34 cellular contexts compared by ENCODE assay signal in genomic region chr2:41916177-41916576, GRCh38.
"Had no signal": no experiment of that assay in that cellular context is flagged by ENCODE, and none has a peak within 500 bp of the region (broad histone marks: within the 10 kb centered on the region; RNA-seq: fewer than 3 reads in every experiment).

No MANE protein-coding gene starts in this region.

- ATAC-seq: activated CD8-positive, alpha-beta T cell treated with anti-CD3 and anti-CD28 coated beads for 36 hours; activated naive CD4-positive, alpha-beta T cell treated with anti-CD3 and anti-CD28 coated beads, Interleukin-2, amount 50 U/mL, for 72 hours; activated T-cell treated with anti-CD3 and anti-CD28 coated beads, Interleukin-2, amount 50 U/mL, for 4 hours; activated T-cell treated with anti-CD3 and anti-CD28 coated beads, Interleukin-2, amount 50 U/mL, for 72 hours; activated T-helper 17 cell treated with anti-CD3 and anti-CD28 coated beads, Interleukin-2, amount 50 U/mL, for 72 hours; body of pancreas had no signal

- H3K27ac ChIP-seq: adrenal gland, body of pancreas, brain microvascular endothelial cell, breast epithelium, VCaP had no signal

- FAIRE-seq: astrocyte, TTC549 had no signal

- H3K4me3 ChIP-seq: adrenal gland, body of pancreas, breast epithelium had no signal

- DNase-seq: activated B cell treated with CpG ODN at 0.5 μM for 24 hours; activated CD4-positive, alpha-beta memory T cell treated with anti-CD3 and anti-CD28 coated beads for 36 hours; activated CD4-positive, alpha-beta T cell treated with anti-CD3 and anti-CD28 coated beads for 4 hours; activated CD4-positive, alpha-beta T cell treated with anti-CD3 and anti-CD28 coated beads, Interleukin-2, amount 10 ng/mL, durations not matched to agents 24 days and 14 days; activated CD4-positive, alpha-beta T cell treated with anti-CD3 and anti-CD28 coated beads, Interleukin-2, amount 50 U/mL, for 1 hour; activated CD4-positive, alpha-beta T cell treated with anti-CD3 and anti-CD28 coated beads, Interleukin-2, amount 50 U/mL, for 4 hours; activated CD4-positive, CD25-positive, alpha-beta regulatory T cell treated with anti-CD3 and anti-CD28 coated beads, Interleukin-2, amount 50 U/mL, for 72 hours; activated CD8-positive, alpha-beta memory T cell treated with anti-CD3 and anti-CD28 coated beads, Interleukin-2, amount 50 U/mL, for 4 hours; activated CD8-positive, alpha-beta T cell treated with anti-CD3 and anti-CD28 coated beads for 36 hours; activated effector memory CD4-positive, alpha-beta T cell treated with anti-CD3 and anti-CD28 coated beads, Interleukin-2, amount 50 U/mL, for 16 hours; activated gamma-delta T cell treated with Interleukin-2 at 50 U/mL for 16 hours; activated naive CD4-positive, alpha-beta T cell; activated naive CD4-positive, alpha-beta T cell treated with anti-CD3 and anti-CD28 coated beads for 36 hours; activated naive CD4-positive, alpha-beta T cell treated with anti-CD3 and anti-CD28 coated beads, Interleukin-2, amount 50 U/mL, for 16 hours; activated naive CD8-positive, alpha-beta T cell treated with anti-CD3 and anti-CD28 coated beads for 36 hours; activated T-cell treated with anti-CD3 and anti-CD28 coated beads for 4 hours; activated T-cell treated with anti-CD3 and anti-CD28 coated beads, Interleukin-2, amount 50 U/mL, for 1 hour; activated T-cell treated with anti-CD3 and anti-CD28 coated beads, Interleukin-2, amount 50 U/mL, for 4 hours; activated T-cell treated with anti-CD3 and anti-CD28 coated beads, Interleukin-2, amount 50 U/mL, for 72 hours; amniotic stem cell; aorta; body of pancreas; brain microvascular endothelial cell; central memory CD4-positive, alpha-beta T cell; T-helper 1 cell; T-helper 2 cell; T-helper 9 cell had no signal

- H3K27me3 ChIP-seq: adrenal gland, body of pancreas, brain microvascular endothelial cell, breast epithelium had no signal

- H3K36me3 ChIP-seq: adrenal gland, brain microvascular endothelial cell, breast epithelium had no signal

- H3K4me1 ChIP-seq: adrenal gland, body of pancreas, breast epithelium had no signal

- H3K9me3 ChIP-seq: adrenal gland, body of pancreas, breast epithelium had no signal
